ENCODE assay signal across 9 cellular contexts in the genomic region with DNA sequence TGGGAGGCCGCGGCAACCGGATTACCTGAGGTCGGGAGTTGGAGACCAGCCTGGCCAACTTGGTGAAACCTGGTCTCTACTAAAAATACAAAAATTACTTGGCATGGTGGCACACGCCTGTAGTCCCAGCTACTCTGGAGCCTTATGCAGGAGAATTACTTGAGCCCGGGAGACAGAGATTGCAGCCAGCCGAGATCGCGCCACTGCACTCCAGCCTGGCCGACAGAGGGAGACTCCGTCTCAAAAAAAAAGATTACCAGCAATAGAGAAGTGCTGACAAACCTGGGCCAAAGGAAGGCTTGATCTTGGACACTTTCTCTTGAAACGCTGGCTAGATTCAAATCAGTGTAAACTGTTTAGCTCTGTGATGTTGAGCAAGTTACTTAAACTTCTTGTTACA. TPM values are rescaled to one million over a fixed set of nuclear protein-coding genes. Genes with fewer than 3 reads are reported as not detected.
DNase-seq lines count a peak whose midpoint lies in the region; ATAC-seq and TF ChIP-seq lines count a peak whose summit lies in the region.
"Had no signal": no experiment of that assay in that cellular context is flagged by ENCODE, and none has a peak within 500 bp of the region (broad histone marks: within the 10 kb centered on the region; RNA-seq: fewer than 3 reads in every experiment).

No MANE protein-coding gene starts in this region.

- peaks cover 90% of the 10 kb centered on the region for H3K27me3 Mint-ChIP-seq in neural crest cell (ENCODE audit: low read depth)

- no peak overlapping the region for H3K4me3 ChIP-seq in GM12865 (ENCODE audit: low read depth, low read length)
- H3K4me3 ChIP-seq: SK-N-MC had no signal

- ATAC-seq in GM18909 (IDR thresholded peaks at IDR 0.05; ENCODE audit: poor library complexity, unreplicated experiment), result no peak
- no peak for ATAC-seq in HG03108 (IDR thresholded peaks at IDR 0.05; ENCODE audit: unreplicated experiment)

- TF ChIP-seq CTCF in GM12865 (IDR thresholded peaks at IDR 0.05; ENCODE audit: insufficient read depth, low read depth, low read length, missing control alignments) (peak; percentile 34), neural crest cell (conservative IDR thresholded peaks at IDR 0.05) (peak; percentile 71)

- no peak overlapping the region for H3K27ac Mint-ChIP-seq in neural crest cell (ENCODE audit: unreplicated experiment)

- H3K4me3 Mint-ChIP-seq in neural crest cell, result no peak overlapping the region

- no peaks in the 10 kb centered on the region for H3K9me3 Mint-ChIP-seq in neural crest cell

- H3K36me3 Mint-ChIP-seq in neural crest cell (ENCODE audit: low read depth), result no peaks in the 10 kb centered on the region

- peak; percentile 17 for DNase-seq in GM12865 (ENCODE audit: low read depth)
- DNase-seq in NOMO-1 treated with DMSO at 0.1 percent for 48 hours (lab: John Stamatoyannopoulos, UW; ENCODE audit: unreplicated experiment), result peak; percentile 58
- DNase-seq in ecto neural progenitor cell (ENCODE audit: low spot score), result peak; percentile 65
- no peak for DNase-seq in neural crest cell (ENCODE audit: low read depth, low spot score)
- DNase-seq in DMS79 treated with DMSO at 0.1 percent for 48 hours (lab: John Stamatoyannopoulos, UW), result no peak
- no peak for DNase-seq in NCI-H2029 treated with DMSO at 0.1 percent for 48 hours (lab: John Stamatoyannopoulos, UW)

- no peaks in the 10 kb centered on the region for H3K4me1 Mint-ChIP-seq in neural crest cell

RNA-seq across cellular contexts. Expression of gene MT1H, which starts 4.3 kb away (rescaled TPM):
- total RNA-seq in neural crest cell, result not detected in 2 replicates

RNA-seq across cellular contexts. Expression of gene MT1G, which starts 6.1 kb away (rescaled TPM):
- not detected in 2 replicates for total RNA-seq in neural crest cell

RNA-seq across cellular contexts. Expression of gene MT1X, which starts 8.4 kb away (rescaled TPM):
- 13.2 and 18.8 TPM in 2 replicates for total RNA-seq in neural crest cell

RNA-seq across cellular contexts. Expression of gene MT1F, which starts 16.2 kb away (rescaled TPM):
- total RNA-seq in neural crest cell, result 1.5 and 2.4 TPM in 2 replicates

RNA-seq across cellular contexts. Expression of gene MT1B, which starts 22.2 kb away (rescaled TPM):
- total RNA-seq in neural crest cell, result not detected in 2 replicates

Comparison
In these comparisons a context has a peak if more than half of its experiments do, and no peak if none do; other contexts are left out.
1. DNase-seq: peak in GM12865 (single experiment), NOMO-1 treated with DMSO at 0.1 percent for 48 hours (single experiment) and ecto neural progenitor cell (single experiment); none in neural crest cell (single experiment), DMS79 treated with DMSO at 0.1 percent for 48 hours (single experiment) and NCI-H2029 treated with DMSO at 0.1 percent for 48 hours (single experiment).